Comparison of ENCODE assay signal across 24 cellular contexts in genomic region chr3:85483986-85484385, GRCh38.
"Had no signal": no experiment of that assay in that cellular context is flagged by ENCODE, and none has a peak within 500 bp of the region (broad histone marks: within the 10 kb centered on the region; RNA-seq: fewer than 3 reads in every experiment).

No MANE protein-coding gene starts in this region.

- H2AFZ ChIP-seq: hepatocyte, parathyroid adenoma had no signal

- H3K4me1 ChIP-seq: heart right ventricle, left ventricle myocardium inferior, parathyroid adenoma, psoas muscle, right atrium auricular region, right lobe of liver, thyroid gland, transverse colon, upper lobe of left lung, vagina had no signal

- H3K36me3 ChIP-seq: heart right ventricle, left ventricle myocardium inferior, right atrium auricular region, right lobe of liver, thyroid gland, transverse colon, upper lobe of left lung, vagina had no signal

- H3K4me3 ChIP-seq: heart right ventricle, hepatocyte, left ventricle myocardium inferior, lung, psoas muscle, right atrium auricular region, right lobe of liver, smooth muscle cell, thyroid gland, transverse colon, upper lobe of left lung, vagina had no signal

- H3K9me3 ChIP-seq: heart right ventricle, left ventricle myocardium inferior, psoas muscle, right atrium auricular region, right lobe of liver, thyroid gland, transverse colon, upper lobe of left lung, vagina had no signal

- H3K79me2 ChIP-seq: hepatocyte, parathyroid adenoma had no signal

- DNase-seq: heart right ventricle; islet precursor cell; left ventricle myocardium inferior; mesendoderm; naive thymus-derived CD4-positive, alpha-beta T cell; nucleus accumbens; psoas muscle; right lobe of liver; stimulated activated CD4-positive, alpha-beta T cell treated with anti-CD3 and anti-CD28 coated beads, Interleukin-1b, Interleukin-23, amount 100 ng/mL, for 48 hours; stimulated activated CD4-positive, alpha-beta T cell treated with anti-CD3 and anti-CD28 coated beads, Interleukin-2, amount 100 ng/mL, for 48 hours; stimulated activated CD4-positive, alpha-beta T cell treated with anti-CD3 and anti-CD28 coated beads, Interleukin-4, amount 100 ng/mL, for 4 hours; stimulated activated CD8-positive, alpha-beta memory T cell treated with anti-CD3 and anti-CD28 coated beads, Interleukin-4, amount 100 ng/mL, for 48 hours; stimulated activated naive CD4-positive, alpha-beta T cell treated with Interleukin-2 at 50 U/mL for 16 hours; stimulated activated naive CD8-positive, alpha-beta T cell treated with anti-CD3 and anti-CD28 coated beads, Interleukin-15, amount 100 ng/mL, for 72 hours; substantia nigra; thyroid gland; transverse colon; upper lobe of left lung had no signal

- H3K27ac ChIP-seq: heart right ventricle, hepatocyte, left ventricle myocardium inferior, parathyroid adenoma, psoas muscle, right atrium auricular region, right lobe of liver, thyroid gland, transverse colon, upper lobe of left lung, vagina had no signal

- H3K27me3 ChIP-seq: heart right ventricle, hepatocyte, right atrium auricular region, right lobe of liver, thyroid gland, transverse colon, upper lobe of left lung, vagina had no signal

- H3K9ac ChIP-seq: parathyroid adenoma had no signal

- H3K4me2 ChIP-seq: hepatocyte, smooth muscle cell had no signal
